8 cellular contexts compared by ENCODE assay signal in the genomic region with DNA sequence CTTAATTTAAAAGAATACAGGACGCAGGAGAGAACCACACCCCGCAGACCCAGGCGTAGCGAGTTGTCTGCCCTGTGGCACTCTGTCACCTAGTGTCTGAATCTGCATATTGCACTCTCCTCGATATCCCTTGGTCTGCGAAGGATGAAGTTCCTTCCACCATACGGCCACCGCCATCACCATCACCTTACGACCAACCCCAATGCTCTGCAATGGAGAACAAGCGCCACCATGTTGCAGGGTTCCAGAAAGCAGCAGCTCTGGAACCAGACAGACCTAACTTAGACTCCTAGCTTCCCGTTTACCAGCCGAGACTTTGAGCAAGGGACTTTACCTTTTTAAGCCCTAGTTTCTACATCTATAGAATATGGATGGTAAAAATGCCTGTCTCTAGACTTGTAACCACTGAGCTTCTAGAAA.
DNase-seq lines count a peak whose midpoint lies in the region; ATAC-seq, FAIRE-seq and TF ChIP-seq lines count a peak whose summit lies in the region.

No MANE protein-coding gene starts in this region.

- H3K4me3 ChIP-seq in OCI-LY1 (ENCODE audit: low read depth, low read length, poor library complexity, severe bottlenecking), result no peak overlapping the region
- H3K4me3 ChIP-seq in astrocyte (ENCODE audit: insufficient read depth, low read depth, low read length), result no peak overlapping the region
- no peak overlapping the region for H3K4me3 ChIP-seq in iPS DF 6.9 (ENCODE audit: low read length)

- WGBS in iPS DF 6.9 (ENCODE audit: insufficient coverage, insufficient read length), result no CpG with 5 or more reads among the region's 12 CpGs

- DNase-seq in HK-2 (ENCODE audit: unreplicated experiment) (peak; percentile 68), astrocyte (ENCODE audit: low read depth) (peak; percentile 26), iPS DF 6.9 (ENCODE audit: low read depth, low spot score) (peak; percentile 83), smooth muscle cell of the brain vasculature (ENCODE audit: low read depth, low spot score) (peak; percentile 17), NCI-H2081 treated with DMSO at 0.1 percent for 48 hours (lab: John Stamatoyannopoulos, UW) (no peak)

- peak; percentile 99 for TF ChIP-seq CTCF in C4-2B (conservative IDR thresholded peaks at IDR 0.05)
- peak; percentile 96 for TF ChIP-seq CTCF in OCI-LY1 (IDR thresholded peaks at IDR 0.05; ENCODE audit: low read length)
- peak; percentile 50 for TF ChIP-seq CTCF in astrocyte (IDR thresholded peaks at IDR 0.05; ENCODE audit: insufficient read depth, low read depth, low read length)

- H3K4me2 ChIP-seq in OCI-LY1 (ENCODE audit: low read length), result peak overlapping the region; percentile 62; the same call in 1 of the 2 replicates
- H3K4me2 ChIP-seq in astrocyte (ENCODE audit: low read length), result no peak overlapping the region

- H3K4me1 Mint-ChIP-seq in astrocyte (ENCODE audit: low read depth, unreplicated experiment), result peaks cover 1% of the 10 kb centered on the region

- peaks cover 4% of the 10 kb centered on the region for H3K27me3 Mint-ChIP-seq in astrocyte (ENCODE audit: low read depth, unreplicated experiment)

- ATAC-seq in GM18909 (IDR thresholded peaks at IDR 0.05; ENCODE audit: poor library complexity, unreplicated experiment), result peak; percentile 91

- H3K79me2 ChIP-seq in OCI-LY1 (ENCODE audit: insufficient read depth, low read length) (no peaks in the 10 kb centered on the region), astrocyte (ENCODE audit: insufficient read depth, low read length) (no peaks in the 10 kb centered on the region)

- H4K20me1 ChIP-seq in OCI-LY1 (ENCODE audit: insufficient read depth, low read length) (no peaks in the 10 kb centered on the region), astrocyte (ENCODE audit: insufficient read depth, low read length) (no peaks in the 10 kb centered on the region)

- H3K27ac ChIP-seq in C4-2B, result no peak overlapping the region
- H3K27ac ChIP-seq in OCI-LY1 (ENCODE audit: low read depth, low read length, poor library complexity, severe bottlenecking), result no peak overlapping the region
- no peak overlapping the region for H3K27ac ChIP-seq in astrocyte (ENCODE audit: low read depth, low read length)
- no peak overlapping the region for H3K27ac ChIP-seq in iPS DF 6.9 (ENCODE audit: low read length)

- H3K27me3 ChIP-seq in OCI-LY1 (ENCODE audit: insufficient read depth, low read length) (no peaks in the 10 kb centered on the region), astrocyte (ENCODE audit: insufficient read depth, low read length) (peaks cover 3% of the 10 kb centered on the region), iPS DF 6.9 (ENCODE audit: control insufficient read depth, insufficient read depth, low read length) (no peaks in the 10 kb centered on the region)

- H3K9me3 ChIP-seq in OCI-LY1 (ENCODE audit: low read length), result no peaks in the 10 kb centered on the region
- H3K9me3 ChIP-seq in astrocyte (ENCODE audit: insufficient read depth, low read depth, low read length), result no peaks in the 10 kb centered on the region
- H3K9me3 ChIP-seq in iPS DF 6.9 (ENCODE audit: control insufficient read depth, insufficient read depth, low read length), result no peaks in the 10 kb centered on the region

- no peak for FAIRE-seq in astrocyte (lab: Jason Lieb, UNC)

- no peak overlapping the region for H3K9ac ChIP-seq in OCI-LY1 (ENCODE audit: low read length)
- no peak overlapping the region for H3K9ac ChIP-seq in astrocyte (ENCODE audit: low read length)

- H3K4me3 Mint-ChIP-seq in astrocyte (ENCODE audit: unreplicated experiment), result no peak overlapping the region

- no peaks in the 10 kb centered on the region for H3F3A ChIP-seq in OCI-LY1 (ENCODE audit: insufficient read depth, low read length)

- H3K36me3 ChIP-seq in OCI-LY1 (ENCODE audit: insufficient read depth, low read length) (no peaks in the 10 kb centered on the region), astrocyte (ENCODE audit: insufficient read depth, low read length) (no peaks in the 10 kb centered on the region), iPS DF 6.9 (ENCODE audit: control insufficient read depth, insufficient read depth, low read length) (no peaks in the 10 kb centered on the region)

- H3K4me1 ChIP-seq in OCI-LY1 (ENCODE audit: insufficient read depth, low read length, severe bottlenecking), result no peaks in the 10 kb centered on the region
- no peaks in the 10 kb centered on the region for H3K4me1 ChIP-seq in astrocyte (ENCODE audit: insufficient read depth, low read length)
- H3K4me1 ChIP-seq in iPS DF 6.9 (ENCODE audit: control insufficient read depth, insufficient read depth, low read length), result no peaks in the 10 kb centered on the region

- no peaks in the 10 kb centered on the region for H3K36me3 Mint-ChIP-seq in astrocyte (ENCODE audit: low read depth, unreplicated experiment)

- no peaks in the 10 kb centered on the region for H3K9me2 ChIP-seq in OCI-LY1 (ENCODE audit: low read depth, low read length)

- peaks cover 5% of the 10 kb centered on the region for H3K9me3 Mint-ChIP-seq in astrocyte (ENCODE audit: unreplicated experiment)

- H2AFZ ChIP-seq in OCI-LY1 (ENCODE audit: low read length) (no peak overlapping the region), astrocyte (ENCODE audit: low read depth, low read length) (no peak overlapping the region)

- H3K27ac Mint-ChIP-seq in astrocyte (ENCODE audit: unreplicated experiment), result no peak overlapping the region
